17 cellular contexts compared by ENCODE assay signal in genomic region chr1:212962509-212962908, GRCh38. TPM values are rescaled to one million over a fixed set of nuclear protein-coding genes. Genes with fewer than 3 reads are reported as not detected.
A peak's percentile ranks its signal among the peaks of the same experiment; 100 is the strongest.
DNase-seq lines count a peak whose midpoint lies in the region; ATAC-seq and TF ChIP-seq lines count a peak whose summit lies in the region.
"Had no signal": no experiment of that assay in that cellular context is flagged by ENCODE, and none has a peak within 500 bp of the region (broad histone marks: within the 10 kb centered on the region; RNA-seq: fewer than 3 reads in every experiment).

No MANE protein-coding gene starts in this region.

- DNase-seq in DMS 273 (lab: John Stamatoyannopoulos, UW; ENCODE audit: unreplicated experiment): peak; percentile 6
- DNase-seq in DMS 273 treated with DMSO at 0.1 percent for 48 hours (lab: John Stamatoyannopoulos, UW): no peak
- DNase-seq in NCI-H1092 (lab: John Stamatoyannopoulos, UW): peak; percentile 45
- DNase-seq in NCI-H526 treated with DMSO at 0.1 percent for 48 hours (lab: John Stamatoyannopoulos, UW): peak; percentile 50
- DNase-seq in mesenteric fat pad (ENCODE audit: low spot score): peak; percentile 16
- no peak for DNase-seq in GM03348 (ENCODE audit: low spot score)
- no peak for DNase-seq in SKM-1 treated with dmso at 0.1 percent for 144 hours (lab: John Stamatoyannopoulos, UW; ENCODE audit: unreplicated experiment)
- DNase-seq: DMS153, EL, Kasumi-1, MG63, NCI-H1694 treated with DMSO at 0.1 percent for 48 hours, NCI-H82, PC-3, RPMI8226, SIG-M5 had no signal

- ATAC-seq in SK-N-SH treated with all-trans-retinoic acid at 6 μM for 48 hours: no peak
- ATAC-seq: PC-3 had no signal

TF ChIP-seq in SK-N-SH treated with all-trans-retinoic acid at 6 μM for 48 hours, 23 proteins besides CTCF, POLR2A, EP300 and RAD21:
- TF ChIP-seq, protein P1, sequence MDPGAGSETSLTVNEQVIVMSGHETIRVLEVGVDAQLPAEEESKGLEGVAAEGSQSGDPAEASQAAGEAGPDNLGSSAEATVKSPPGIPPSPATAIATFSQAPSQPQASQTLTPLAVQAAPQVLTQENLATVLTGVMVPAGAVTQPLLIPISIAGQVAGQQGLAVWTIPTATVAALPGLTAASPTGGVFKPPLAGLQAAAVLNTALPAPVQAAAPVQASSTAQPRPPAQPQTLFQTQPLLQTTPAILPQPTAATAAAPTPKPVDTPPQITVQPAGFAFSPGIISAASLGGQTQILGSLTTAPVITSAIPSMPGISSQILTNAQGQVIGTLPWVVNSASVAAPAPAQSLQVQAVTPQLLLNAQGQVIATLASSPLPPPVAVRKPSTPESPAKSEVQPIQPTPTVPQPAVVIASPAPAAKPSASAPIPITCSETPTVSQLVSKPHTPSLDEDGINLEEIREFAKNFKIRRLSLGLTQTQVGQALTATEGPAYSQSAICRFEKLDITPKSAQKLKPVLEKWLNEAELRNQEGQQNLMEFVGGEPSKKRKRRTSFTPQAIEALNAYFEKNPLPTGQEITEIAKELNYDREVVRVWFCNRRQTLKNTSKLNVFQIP (CRISPR knock-in tag; IDR thresholded peaks at IDR 0.05; ENCODE audit: borderline replicate concordance, low read depth): no peak
- TF ChIP-seq ESRRG (CRISPR knock-in tag; IDR thresholded peaks at IDR 0.05) (no peak), ZNF565 (CRISPR knock-in tag; conservative IDR thresholded peaks at IDR 0.05; ENCODE audit: low read depth) (no peak), ZNF8 (CRISPR knock-in tag; IDR thresholded peaks at IDR 0.05) (no peak), ZNF70 (CRISPR knock-in tag; IDR thresholded peaks at IDR 0.05) (no peak), ISL1 (CRISPR knock-in tag; IDR thresholded peaks at IDR 0.05) (no peak), ZFP30 (CRISPR knock-in tag; IDR thresholded peaks at IDR 0.05) (no peak), PPARA (CRISPR knock-in tag; IDR thresholded peaks at IDR 0.05; ENCODE audit: borderline replicate concordance) (no peak), ARNTL (CRISPR knock-in tag; IDR thresholded peaks at IDR 0.05; ENCODE audit: borderline replicate concordance, low read depth) (no peak), ZC3H10 (CRISPR knock-in tag; IDR thresholded peaks at IDR 0.05) (no peak), BACH2 (CRISPR knock-in tag; IDR thresholded peaks at IDR 0.05; ENCODE audit: borderline replicate concordance) (no peak)
- TF ChIP-seq, protein P2, sequence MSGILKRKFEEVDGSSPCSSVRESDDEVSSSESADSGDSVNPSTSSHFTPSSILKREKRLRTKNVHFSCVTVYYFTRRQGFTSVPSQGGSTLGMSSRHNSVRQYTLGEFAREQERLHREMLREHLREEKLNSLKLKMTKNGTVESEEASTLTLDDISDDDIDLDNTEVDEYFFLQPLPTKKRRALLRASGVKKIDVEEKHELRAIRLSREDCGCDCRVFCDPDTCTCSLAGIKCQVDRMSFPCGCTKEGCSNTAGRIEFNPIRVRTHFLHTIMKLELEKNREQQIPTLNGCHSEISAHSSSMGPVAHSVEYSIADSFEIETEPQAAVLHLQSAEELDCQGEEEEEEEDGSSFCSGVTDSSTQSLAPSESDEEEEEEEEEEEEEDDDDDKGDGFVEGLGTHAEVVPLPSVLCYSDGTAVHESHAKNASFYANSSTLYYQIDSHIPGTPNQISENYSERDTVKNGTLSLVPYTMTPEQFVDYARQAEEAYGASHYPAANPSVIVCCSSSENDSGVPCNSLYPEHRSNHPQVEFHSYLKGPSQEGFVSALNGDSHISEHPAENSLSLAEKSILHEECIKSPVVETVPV (CRISPR knock-in tag; IDR thresholded peaks at IDR 0.05): no peak
- TF ChIP-seq, protein P3, sequence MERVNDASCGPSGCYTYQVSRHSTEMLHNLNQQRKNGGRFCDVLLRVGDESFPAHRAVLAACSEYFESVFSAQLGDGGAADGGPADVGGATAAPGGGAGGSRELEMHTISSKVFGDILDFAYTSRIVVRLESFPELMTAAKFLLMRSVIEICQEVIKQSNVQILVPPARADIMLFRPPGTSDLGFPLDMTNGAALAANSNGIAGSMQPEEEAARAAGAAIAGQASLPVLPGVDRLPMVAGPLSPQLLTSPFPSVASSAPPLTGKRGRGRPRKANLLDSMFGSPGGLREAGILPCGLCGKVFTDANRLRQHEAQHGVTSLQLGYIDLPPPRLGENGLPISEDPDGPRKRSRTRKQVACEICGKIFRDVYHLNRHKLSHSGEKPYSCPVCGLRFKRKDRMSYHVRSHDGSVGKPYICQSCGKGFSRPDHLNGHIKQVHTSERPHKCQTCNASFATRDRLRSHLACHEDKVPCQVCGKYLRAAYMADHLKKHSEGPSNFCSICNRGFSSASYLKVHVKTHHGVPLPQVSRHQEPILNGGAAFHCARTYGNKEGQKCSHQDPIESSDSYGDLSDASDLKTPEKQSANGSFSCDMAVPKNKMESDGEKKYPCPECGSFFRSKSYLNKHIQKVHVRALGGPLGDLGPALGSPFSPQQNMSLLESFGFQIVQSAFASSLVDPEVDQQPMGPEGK (CRISPR knock-in tag; IDR thresholded peaks at IDR 0.05; ENCODE audit: borderline replicate concordance): no peak

RNA-seq across cellular contexts. Expression of gene VASH2, which starts 12.2 kb away (rescaled TPM):
- total RNA-seq in mesenteric fat pad: 3.0 TPM

RNA-seq across cellular contexts. Expression of gene ANGEL2, which starts 53.2 kb away (rescaled TPM):
- 26.9 TPM for total RNA-seq in mesenteric fat pad

Comparison
In these comparisons a context has a peak if more than half of its experiments do, and no peak if none do; other contexts are left out.
1. DNase-seq: peak in DMS 273 (single experiment), NCI-H1092 (single experiment), NCI-H526 treated with DMSO at 0.1 percent for 48 hours (single experiment) and mesenteric fat pad (single experiment); none in DMS 273 treated with DMSO at 0.1 percent for 48 hours (single experiment), GM03348 (single experiment) and SKM-1 treated with dmso at 0.1 percent for 144 hours (single experiment).